Comparison of ENCODE assay signal across 8 cellular contexts in genomic region chr16:89720859-89721643, GRCh38. TPM values are rescaled to one million over a fixed set of nuclear protein-coding genes. Genes with fewer than 3 reads are reported as not detected.
A peak's percentile ranks its signal among the peaks of the same experiment; 100 is the strongest.
DNase-seq lines count a peak whose midpoint lies in the region; ATAC-seq and TF ChIP-seq lines count a peak whose summit lies in the region.

TSS of gene VPS9D1 (minus strand) at chr16:89720898. CDS start at chr16:89720861, 37 bp downstream.
TSS of gene ZNF276 (plus strand) at chr16:89721537. CDS start at chr16:89721641, 104 bp downstream.

- TF ChIP-seq CTCF in SU-DHL-6 (IDR thresholded peaks at IDR 0.05; ENCODE audit: insufficient read depth, low read length, poor library complexity, severe bottlenecking) (no peak), cardiac muscle cell (IDR thresholded peaks at IDR 0.05; ENCODE audit: low read depth, low read length) (no peak), tibial nerve (IDR thresholded peaks at IDR 0.05) (peak in 1 of 5 experiments; percentile 12)

- H3K14ac ChIP-seq in trophoblast cell (ENCODE audit: low read length), result peak within 1 kb of the TSS; percentile 93

- H3K27ac ChIP-seq in SU-DHL-6 (ENCODE audit: low read depth, low read length) (peak within 1 kb of the TSS; percentile 54), cardiac muscle cell (peak within 1 kb of the TSS; percentile 96), trophoblast cell (ENCODE audit: low read depth, low read length) (peak within 1 kb of the TSS; percentile 83), tibial nerve (peak within 1 kb of the TSS; percentile 92 to 99 (median 96))

- POLR2A ChIA-PET in activated naive CD8-positive, alpha-beta T cell treated with anti-CD3 and anti-CD28 coated beads, Interleukin-2, amount 10 ng/mL, durations not matched to agents 7 days and 5 days (lab: Charles Lee), result interaction anchor here (1.0 to 2.4 kb wide), 4 partner anchors 20 to 152 kb away, joined by 3 to 7 read pairs (median 4); partner anchors contain the start of genes SPATA2L and TCF25

- H3K79me2 ChIP-seq in SU-DHL-6 (ENCODE audit: insufficient read depth, low read length), result no peaks in the 10 kb centered on the region
- peaks cover 9% of the 10 kb centered on the region for H3K79me2 ChIP-seq in trophoblast cell (ENCODE audit: control insufficient read depth, insufficient read depth, low read length, poor library complexity)

- H3K79me1 ChIP-seq in trophoblast cell (ENCODE audit: low read length), result peaks cover 14% of the 10 kb centered on the region

- H3K9ac ChIP-seq in SU-DHL-6 (ENCODE audit: low read length) (peak within 1 kb of the TSS; percentile 75), trophoblast cell (ENCODE audit: low read length) (peak within 1 kb of the TSS; percentile 90)

- peak; percentile 4 for DNase-seq in DMS79 treated with DMSO at 0.1 percent for 48 hours (lab: John Stamatoyannopoulos, UW)
- DNase-seq in LoVo (ENCODE audit: low spot score), result peak; percentile 83
- peak; percentile 90 for DNase-seq in activated naive CD8-positive, alpha-beta T cell treated with anti-CD3 and anti-CD28 coated beads, Interleukin-2, amount 10 ng/mL, durations not matched to agents 7 days and 5 days
- DNase-seq in cardiac muscle cell (ENCODE audit: low read depth in 1 of 2, low spot score in 1 of 2), result peak; percentile 85 to 93
- DNase-seq in trophoblast cell, result peak; percentile 80 to 84
- DNase-seq in tibial nerve (ENCODE audit: low spot score in 2 of 2), result peak; percentile 65 to 71

- peak within 1 kb of the TSS; percentile 95 for H4K12ac ChIP-seq in trophoblast cell (ENCODE audit: low read depth, low read length)

- H2BK12ac ChIP-seq in trophoblast cell (ENCODE audit: low read length), result no peak within 1 kb of the TSS

- peak within 1 kb of the TSS; percentile 68 for H3K4me2 ChIP-seq in SU-DHL-6 (ENCODE audit: low read depth, low read length, poor library complexity, severe bottlenecking)
- H3K4me2 ChIP-seq in trophoblast cell (ENCODE audit: low read length), result peak within 1 kb of the TSS; percentile 93

- no peaks in the 10 kb centered on the region for H3K27me3 Mint-ChIP-seq in activated naive CD8-positive, alpha-beta T cell treated with anti-CD3 and anti-CD28 coated beads, Interleukin-2, amount 10 ng/mL, durations not matched to agents 7 days and 5 days

- peak; percentile 31 to 38 for TF ChIP-seq POLR2A in tibial nerve (IDR thresholded peaks at IDR 0.05)

- peaks cover 12% of the 10 kb centered on the region for H3K36me3 Mint-ChIP-seq in activated naive CD8-positive, alpha-beta T cell treated with anti-CD3 and anti-CD28 coated beads, Interleukin-2, amount 10 ng/mL, durations not matched to agents 7 days and 5 days

- peak within 1 kb of the TSS; percentile 94 for H3K18ac ChIP-seq in trophoblast cell (ENCODE audit: low read length)

- H2AK5ac ChIP-seq in trophoblast cell (ENCODE audit: low read length), result no peak within 1 kb of the TSS

- H3K27me3 ChIP-seq in SU-DHL-6 (ENCODE audit: low read length), result no peaks in the 10 kb centered on the region
- H3K27me3 ChIP-seq in cardiac muscle cell, result no peaks in the 10 kb centered on the region
- H3K27me3 ChIP-seq in trophoblast cell (ENCODE audit: insufficient read depth, low read length), result no peaks in the 10 kb centered on the region
- H3K27me3 ChIP-seq in tibial nerve, result no peaks in the 10 kb centered on the region

- H3K4me3 ChIP-seq in SU-DHL-6 (ENCODE audit: insufficient read depth, low read length, poor library complexity, severe bottlenecking) (peak within 1 kb of the TSS; percentile 90), cardiac muscle cell (peak within 1 kb of the TSS; percentile 80), trophoblast cell (ENCODE audit: low read depth, low read length) (peak within 1 kb of the TSS; percentile 95), tibial nerve (peak within 1 kb of the TSS; percentile 70 to 98 (median 81))

- H3K36me3 ChIP-seq in SU-DHL-6 (ENCODE audit: low read length) (no peaks in the 10 kb centered on the region), cardiac muscle cell (no peaks in the 10 kb centered on the region), trophoblast cell (ENCODE audit: control insufficient read depth in 1 of 2, insufficient read depth in 2 of 2, low read length in 2 of 2) (peaks cover 21 to 23% of the 10 kb centered on the region in 2 experiments), tibial nerve (peaks cover 0 to 38% (median 0%) of the 10 kb centered on the region in 3 donors)

- H3K27ac Mint-ChIP-seq in activated naive CD8-positive, alpha-beta T cell treated with anti-CD3 and anti-CD28 coated beads, Interleukin-2, amount 10 ng/mL, durations not matched to agents 7 days and 5 days, result peak within 1 kb of the TSS; percentile 97

- H4K91ac ChIP-seq in trophoblast cell (ENCODE audit: low read depth, low read length), result peak within 1 kb of the TSS; percentile 85

- no peak within 1 kb of the TSS for H3K23ac ChIP-seq in trophoblast cell (ENCODE audit: low read length)

- peaks cover 10% of the 10 kb centered on the region for H3K4me1 ChIP-seq in cardiac muscle cell (ENCODE audit: low read depth)
- H3K4me1 ChIP-seq in trophoblast cell (ENCODE audit: control insufficient read depth in 1 of 2, insufficient read depth in 2 of 2, low read length in 2 of 2), result peaks cover 8 to 13% of the 10 kb centered on the region in 2 experiments
- H3K4me1 ChIP-seq in tibial nerve, result peaks cover 6 to 60% (median 35%) of the 10 kb centered on the region in 4 donors

- H4K8ac ChIP-seq in trophoblast cell (ENCODE audit: low read depth, low read length), result peak within 1 kb of the TSS; percentile 99

- H4K20me1 ChIP-seq in SU-DHL-6 (ENCODE audit: low read depth, low read length), result peaks cover 7% of the 10 kb centered on the region; the same call in 1 of the 2 replicates

- peak in 1 of 2 donors; percentile 66 for TF ChIP-seq EP300 in tibial nerve (IDR thresholded peaks at IDR 0.05)

- H3K9me3 Mint-ChIP-seq in activated naive CD8-positive, alpha-beta T cell treated with anti-CD3 and anti-CD28 coated beads, Interleukin-2, amount 10 ng/mL, durations not matched to agents 7 days and 5 days, result no peaks in the 10 kb centered on the region

- H3K9me3 ChIP-seq in SU-DHL-6 (ENCODE audit: insufficient read depth, low read length), result no peaks in the 10 kb centered on the region
- H3K9me3 ChIP-seq in cardiac muscle cell (ENCODE audit: low read depth), result no peaks in the 10 kb centered on the region
- H3K9me3 ChIP-seq in trophoblast cell (ENCODE audit: insufficient read depth, low read depth, low read length), result peaks cover 5% of the 10 kb centered on the region
- H3K9me3 ChIP-seq in tibial nerve, result no peaks in the 10 kb centered on the region

- peak within 1 kb of the TSS; percentile 79 for H2BK5ac ChIP-seq in trophoblast cell (ENCODE audit: low read depth, low read length, poor library complexity)

- H2BK120ac ChIP-seq in trophoblast cell (ENCODE audit: insufficient read depth, low read length, poor library complexity), result peak within 1 kb of the TSS; percentile 83

- no peaks in the 10 kb centered on the region for H3K9me2 ChIP-seq in SU-DHL-6 (replicated peaks; ENCODE audit: insufficient read depth, low read length)

- no CpG with 5 or more reads among the region's 109 CpGs for WGBS in trophoblast cell (ENCODE audit: extremely low coverage, insufficient coverage, insufficient read length)
- 1% methylated on average over 14 to 41 of the region's 109 CpGs for WGBS in tibial nerve, 2 donors

- peak within 1 kb of the TSS; percentile 99 for H3K4me3 Mint-ChIP-seq in activated naive CD8-positive, alpha-beta T cell treated with anti-CD3 and anti-CD28 coated beads, Interleukin-2, amount 10 ng/mL, durations not matched to agents 7 days and 5 days

- H2AFZ ChIP-seq in SU-DHL-6 (ENCODE audit: low read depth, low read length, severe bottlenecking), result peak within 1 kb of the TSS; percentile 95
- peak within 1 kb of the TSS; percentile 85 for H2AFZ ChIP-seq in trophoblast cell (ENCODE audit: insufficient read depth, low read length, poor library complexity)

- H3K4ac ChIP-seq in trophoblast cell (ENCODE audit: low read depth, low read length), result peak within 1 kb of the TSS; percentile 84

- peaks cover 32% of the 10 kb centered on the region for H3K4me1 Mint-ChIP-seq in activated naive CD8-positive, alpha-beta T cell treated with anti-CD3 and anti-CD28 coated beads, Interleukin-2, amount 10 ng/mL, durations not matched to agents 7 days and 5 days

- H3F3A ChIP-seq in SU-DHL-6 (ENCODE audit: insufficient read depth), result peaks cover 5% of the 10 kb centered on the region

- ATAC-seq in GM21723 (IDR thresholded peaks at IDR 0.05; ENCODE audit: unreplicated experiment), result peak; percentile 57
- ATAC-seq in activated naive CD8-positive, alpha-beta T cell treated with anti-CD3 and anti-CD28 coated beads, Interleukin-2, amount 10 ng/mL, durations not matched to agents 7 days and 5 days (ENCODE audit: low read depth), result peak; percentile 37

RNA-seq across cellular contexts. Expression of gene VPS9D1, which starts in this region (rescaled TPM):
- total RNA-seq in activated naive CD8-positive, alpha-beta T cell treated with anti-CD3 and anti-CD28 coated beads, Interleukin-2, amount 10 ng/mL, durations not matched to agents 7 days and 5 days, result 10 to 100 TPM; 10.3 to 12.8 TPM
- 21.3 and 30.0 TPM in 2 replicates for total RNA-seq in cardiac muscle cell
- polyA plus RNA-seq in cardiac muscle cell, result 15.4 and 22.3 TPM in 2 replicates
- 4.8 TPM in 2 replicates for polyA plus RNA-seq in trophoblast cell (2013)
- 10 to 100 TPM in 1 of 4 donors, 1 to 10 TPM in 3; 5.9 to 14.1 (median 7.0) TPM for total RNA-seq in tibial nerve

RNA-seq across cellular contexts. Expression of gene ZNF276, which starts in this region (rescaled TPM):
- 100 to 1,000 TPM in 1 of 2 experiments, 10 to 100 TPM in 1; 98.0 to 107 TPM for total RNA-seq in activated naive CD8-positive, alpha-beta T cell treated with anti-CD3 and anti-CD28 coated beads, Interleukin-2, amount 10 ng/mL, durations not matched to agents 7 days and 5 days
- total RNA-seq in cardiac muscle cell (30.4 and 43.2 TPM in 2 replicates), tibial nerve (100 to 1,000 TPM in 1 of 4 donors, 10 to 100 TPM in 3; 48.6 to 146 (median 68.8) TPM)
- 16.2 and 22.5 TPM in 2 replicates for polyA plus RNA-seq in cardiac muscle cell
- polyA plus RNA-seq in trophoblast cell (2013), result 5.9 and 6.3 TPM in 2 replicates

Comparison
In these comparisons a context has a peak if more than half of its experiments do, and no peak if none do; other contexts are left out.
1. Peak in every context shown above with its lines: DNase-seq, ATAC-seq, H3K4me3 ChIP-seq and H3K27ac ChIP-seq.
2. DNase-seq: peak in every context shown above with its lines; median percentile 90 in activated naive CD8-positive, alpha-beta T cell treated with anti-CD3 and anti-CD28 coated beads, Interleukin-2, amount 10 ng/mL, durations not matched to agents 7 days and 5 days; 89 in cardiac muscle cell; 83 in LoVo; 82 in trophoblast cell; 68 in tibial nerve; 4 in DMS79 treated with DMSO at 0.1 percent for 48 hours.